In genomic region chr13:51271528-51272070, GRCh38 we compare ENCODE assay signal across 27 cellular contexts. TPM values are rescaled to one million over a fixed set of nuclear protein-coding genes. Genes with fewer than 3 reads are reported as not detected.
A peak's percentile ranks its signal among the peaks of the same experiment; 100 is the strongest.
DNase-seq lines count a peak whose midpoint lies in the region; ATAC-seq, FAIRE-seq and TF ChIP-seq lines count a peak whose summit lies in the region.
"Had no signal": no experiment of that assay in that cellular context is flagged by ENCODE, and none has a peak within 500 bp of the region (broad histone marks: within the 10 kb centered on the region; RNA-seq: fewer than 3 reads in every experiment).

No MANE protein-coding gene starts in this region.

- no peak for DNase-seq in left ventricle myocardium superior
- no peak for DNase-seq in Right ventricle myocardium inferior (ENCODE audit: missing footprints)
- peak in 1 of 2 experiments; percentile 33 for DNase-seq in H1 (ENCODE audit: low read depth in 1 of 2, low spot score in 2 of 2)
- peak; percentile 54 for DNase-seq in occipital lobe (lab: John Stamatoyannopoulos, UW)
- DNase-seq in NCI-H510A treated with DMSO at 0.1 percent for 48 hours (lab: John Stamatoyannopoulos, UW) = no peak
- no peak for DNase-seq in thyroid gland
- DNase-seq in LoVo (ENCODE audit: low spot score) = no peak
- DNase-seq in activated T-helper 2 cell treated with anti-CD3 and anti-CD28 coated beads, Interferon-gamma antibody, Interleukin-2, Interleukin-4, amounts not matched to agents 10 μg/mL and 5 μg/mL and 100 μg/mL, durations not matched to agents 14 hours and 24 hours and 36 hours (ENCODE audit: low spot score) = no peak
- DNase-seq: activated CD4-positive, alpha-beta T cell treated with anti-CD3 and anti-CD28 coated beads for 4 hours; activated naive CD4-positive, alpha-beta T cell treated with Interleukin-2 at 50 U/mL for 16 hours; activated T-cell treated with anti-CD3 and anti-CD28 coated beads, Interleukin-2, amount 50 U/mL, for 24 hours; amniotic stem cell; DMS153; foreskin fibroblast; MV-4-11; NCI-H146; NCI-H524; Peyer's patch; right lobe of liver; stimulated activated naive CD8-positive, alpha-beta T cell treated with anti-CD3 and anti-CD28 coated beads, Interleukin-15, amount 100 ng/mL, for 72 hours had no signal

- no peak overlapping the region for H4K5ac ChIP-seq in H1 (ENCODE audit: insufficient read length, low read depth, low read length)

- H3K36me3 Mint-ChIP-seq in activated T-helper 2 cell treated with anti-CD3 and anti-CD28 coated beads, Interferon-gamma antibody, Interleukin-2, Interleukin-4, amounts not matched to agents 10 μg/mL and 5 μg/mL and 100 μg/mL, durations not matched to agents 14 hours and 24 hours and 36 hours (ENCODE audit: low read depth) = no peaks in the 10 kb centered on the region
- H3K36me3 Mint-ChIP-seq: type B pancreatic cell had no signal

- intact Hi-C loops in left ventricle myocardium superior (cut with micrococcal nuclease) = no loop called here
- intact Hi-C loops in Right ventricle myocardium inferior (cut with DNase I) = no loop called here
- intact Hi-C loops in thyroid gland (cut with DNase I) = no loop called here
- intact Hi-C loops in activated T-helper 2 cell treated with anti-CD3 and anti-CD28 coated beads, Interferon-gamma antibody, Interleukin-2, Interleukin-4, amounts not matched to agents 10 μg/mL and 5 μg/mL and 100 μg/mL, durations not matched to agents 14 hours and 24 hours and 36 hours (cut with micrococcal nuclease) = no loop called here

- H3K18ac ChIP-seq in H1 (ENCODE audit: extremely low read depth, low read length) = no peak overlapping the region

- H3K9me3 ChIP-seq in H1 (ENCODE audit: insufficient read depth in 2 of 2, low read depth in 1 of 2, low read length in 1 of 2) (no peaks in the 10 kb centered on the region), thyroid gland (no peaks in the 10 kb centered on the region)
- H3K9me3 ChIP-seq: Peyer's patch, right lobe of liver had no signal

- H3K14ac ChIP-seq in H1 (ENCODE audit: insufficient read length) = no peak overlapping the region

- H3K4me1 Mint-ChIP-seq in activated T-helper 2 cell treated with anti-CD3 and anti-CD28 coated beads, Interferon-gamma antibody, Interleukin-2, Interleukin-4, amounts not matched to agents 10 μg/mL and 5 μg/mL and 100 μg/mL, durations not matched to agents 14 hours and 24 hours and 36 hours (ENCODE audit: low read depth) = no peaks in the 10 kb centered on the region
- H3K4me1 Mint-ChIP-seq: B cell had no signal

- H4K20me1 ChIP-seq in H1 (replicated peaks in 1 of 2; ENCODE audit: control insufficient read depth in 1 of 2, insufficient read depth in 2 of 2, low read length in 2 of 2) = peaks cover 2 to 6% of the 10 kb centered on the region in 2 experiments

- WGBS in H1 (ENCODE audit: extremely low coverage in 1 of 2, insufficient coverage in 1 of 2, insufficient read length in 1 of 2, insufficient replicate concordance in 2 of 2, low coverage in 1 of 2, low lambda C conversion rate in 2 of 2, missing lambda C conversion rate in 1 of 2), 2 experiments = 92% methylated on average over 10 of the region's 10 CpGs; no CpG with 5 or more reads in 1 of the 2 experiments
- 91 to 92% methylated on average over 10 of the region's 10 CpGs for WGBS in thyroid gland, 2 donors

- H2BK12ac ChIP-seq in H1 (ENCODE audit: low read depth, low read length) = no peak overlapping the region; the same call in 1 of the 2 replicates

- no peak overlapping the region for H3K4me3 Mint-ChIP-seq in activated T-helper 2 cell treated with anti-CD3 and anti-CD28 coated beads, Interferon-gamma antibody, Interleukin-2, Interleukin-4, amounts not matched to agents 10 μg/mL and 5 μg/mL and 100 μg/mL, durations not matched to agents 14 hours and 24 hours and 36 hours (ENCODE audit: low read depth)
- H3K4me3 Mint-ChIP-seq: activated T-cell treated with anti-CD3 and anti-CD28 coated beads, Interleukin-2, amount 50 U/mL, for 24 hours; B cell; nephron; stimulated activated naive CD8-positive, alpha-beta T cell treated with anti-CD3 and anti-CD28 coated beads, Interleukin-15, amount 100 ng/mL, for 72 hours; type B pancreatic cell had no signal

- no peak overlapping the region for H2AFZ ChIP-seq in H1 (ENCODE audit: low read length)
- H2AFZ ChIP-seq: parathyroid adenoma had no signal

- no peak for TF ChIP-seq EP300 in H1 (IDR thresholded peaks at IDR 0.05; ENCODE audit: borderline replicate concordance in 1 of 2, low read depth in 2 of 2, low read length in 2 of 2)

- no peaks in the 10 kb centered on the region for H3K23me2 ChIP-seq in H1 (ENCODE audit: low read depth, low read length)

- H4K8ac ChIP-seq in H1 (ENCODE audit: extremely low read depth, insufficient read depth, low read length) = no peak overlapping the region

- H2BK15ac ChIP-seq in H1 (ENCODE audit: low read length) = no peak overlapping the region

- CTCF ChIA-PET in H1 (lab: Charles Lee; ENCODE audit: partially characterized antibody) = interaction anchor here (0.8 to 8.3 kb wide), 8 partner anchors 11 to 146 kb away, joined by 3 to 78 read pairs (median 4); no protein-coding TSS in a partner anchor

- H3K27ac ChIP-seq in H1 (ENCODE audit: low read depth, low read length) = no peak overlapping the region
- H3K27ac ChIP-seq in thyroid gland = no peak overlapping the region
- H3K27ac ChIP-seq: cardiac muscle cell, parathyroid adenoma, Peyer's patch, right lobe of liver had no signal

- H3K56ac ChIP-seq in H1 (replicated peaks; ENCODE audit: insufficient read length, low read depth, low read length) = no peak overlapping the region

- no peak for TF ChIP-seq RAD21 in H1 (IDR thresholded peaks at IDR 0.05 in 1 of 2, conservative IDR thresholded peaks at IDR 0.05 in 1 of 2; ENCODE audit: low read depth in 2 of 2, low read length in 2 of 2)

- H3K36me3 ChIP-seq in H1 (ENCODE audit: control insufficient read depth in 2 of 4, insufficient read depth in 4 of 4, low read length in 3 of 4) = peaks cover 0 to 14% (median 4%) of the 10 kb centered on the region in 4 experiments; a peak in 5 of 8 replicates
- H3K36me3 ChIP-seq in thyroid gland = no peaks in the 10 kb centered on the region
- H3K36me3 ChIP-seq: cardiac muscle cell, Peyer's patch, right lobe of liver had no signal

- H3K4me2 ChIP-seq in H1 (ENCODE audit: insufficient read depth in 1 of 2, low read depth in 2 of 2, low read length in 2 of 2) = no peak overlapping the region

- H2BK20ac ChIP-seq in H1 (ENCODE audit: low read length) = peak overlapping the region; percentile 26; the same call in 1 of the 2 replicates

- no peak overlapping the region for H3K9ac ChIP-seq in H1 (replicated peaks in 1 of 4; ENCODE audit: extremely low read depth in 1 of 4, low read depth in 3 of 4, low read length in 3 of 4)
- H3K9ac ChIP-seq: parathyroid adenoma had no signal

- H3K9me3 Mint-ChIP-seq in activated T-helper 2 cell treated with anti-CD3 and anti-CD28 coated beads, Interferon-gamma antibody, Interleukin-2, Interleukin-4, amounts not matched to agents 10 μg/mL and 5 μg/mL and 100 μg/mL, durations not matched to agents 14 hours and 24 hours and 36 hours = no peaks in the 10 kb centered on the region
- H3K9me3 Mint-ChIP-seq: activated T-cell treated with anti-CD3 and anti-CD28 coated beads, Interleukin-2, amount 50 U/mL, for 24 hours; nephron; stimulated activated naive CD8-positive, alpha-beta T cell treated with anti-CD3 and anti-CD28 coated beads, Interleukin-15, amount 100 ng/mL, for 72 hours; type B pancreatic cell had no signal

- no peak overlapping the region for H2AK5ac ChIP-seq in H1 (ENCODE audit: low read depth, low read length)

- H2BK120ac ChIP-seq in H1 (replicated peaks; ENCODE audit: low read depth, low read length) = no peak overlapping the region

- H3K4ac ChIP-seq in H1 (replicated peaks; ENCODE audit: insufficient read length, low read depth, low read length) = no peak overlapping the region

- H3K4me1 ChIP-seq in H1 (replicated peaks in 1 of 4; ENCODE audit: control insufficient read depth in 3 of 4, insufficient read depth in 4 of 4, low read length in 3 of 4) (peaks cover 0 to 10% (median 3%) of the 10 kb centered on the region in 4 experiments; a peak in 4 of 7 replicates), thyroid gland (peaks cover 6 to 17% of the 10 kb centered on the region in 2 donors)
- H3K4me1 ChIP-seq: parathyroid adenoma, Peyer's patch, right lobe of liver had no signal

- ATAC-seq in left ventricle myocardium superior = peak; percentile 21
- no peak for ATAC-seq in Right ventricle myocardium inferior
- ATAC-seq: right lobe of liver; stimulated activated naive CD8-positive, alpha-beta T cell treated with anti-CD3 and anti-CD28 coated beads, Interleukin-15, amount 100 ng/mL, for 72 hours had no signal

- TF ChIP-seq CTCF in H1 (IDR thresholded peaks at IDR 0.05; ENCODE audit: control extremely low read depth in 1 of 3, insufficient read depth in 1 of 3, low read depth in 1 of 3, low read length in 3 of 3) (no peak), thyroid gland (IDR thresholded peaks at IDR 0.05) (no peak)

- peaks cover 11% of the 10 kb centered on the region for H3K27me3 Mint-ChIP-seq in activated T-helper 2 cell treated with anti-CD3 and anti-CD28 coated beads, Interferon-gamma antibody, Interleukin-2, Interleukin-4, amounts not matched to agents 10 μg/mL and 5 μg/mL and 100 μg/mL, durations not matched to agents 14 hours and 24 hours and 36 hours (ENCODE audit: low read depth)
- H3K27me3 Mint-ChIP-seq: activated T-cell treated with anti-CD3 and anti-CD28 coated beads, Interleukin-2, amount 50 U/mL, for 24 hours; stimulated activated naive CD8-positive, alpha-beta T cell treated with anti-CD3 and anti-CD28 coated beads, Interleukin-15, amount 100 ng/mL, for 72 hours; type B pancreatic cell had no signal

- no peak for FAIRE-seq in H1 (lab: Jason Lieb, UNC)
- FAIRE-seq: A204.1, G401.6 had no signal

- POLR2A ChIA-PET in H1 (lab: Charles Lee; ENCODE audit: partially characterized antibody) = interaction anchor here (0.6 to 1.5 kb wide), 5 partner anchors 11 to 93 kb away, joined by 3 to 8 read pairs (median 4); no protein-coding TSS in a partner anchor

- no peak overlapping the region for H3K27ac Mint-ChIP-seq in activated T-helper 2 cell treated with anti-CD3 and anti-CD28 coated beads, Interferon-gamma antibody, Interleukin-2, Interleukin-4, amounts not matched to agents 10 μg/mL and 5 μg/mL and 100 μg/mL, durations not matched to agents 14 hours and 24 hours and 36 hours
- H3K27ac Mint-ChIP-seq: activated T-cell treated with anti-CD3 and anti-CD28 coated beads, Interleukin-2, amount 50 U/mL, for 24 hours; B cell; nephron; stimulated activated naive CD8-positive, alpha-beta T cell treated with anti-CD3 and anti-CD28 coated beads, Interleukin-15, amount 100 ng/mL, for 72 hours; type B pancreatic cell had no signal

- peaks cover 0 to 18% of the 10 kb centered on the region in 2 experiments; a peak in 1 of 4 replicates for H3K79me2 ChIP-seq in H1 (ENCODE audit: control insufficient read depth in 1 of 2, insufficient read depth in 2 of 2, low read length in 2 of 2)
- H3K79me2 ChIP-seq: parathyroid adenoma had no signal

- H3K79me1 ChIP-seq in H1 (ENCODE audit: low read depth, low read length) = peaks cover 4% of the 10 kb centered on the region; the same call in 1 of the 2 replicates

- H3K4me3 ChIP-seq in H1 (ENCODE audit: extremely low read depth in 1 of 4, insufficient read depth in 2 of 4, low read depth in 3 of 4, low read length in 4 of 4) (no peak overlapping the region), thyroid gland (replicated peaks in 1 of 3) (no peak overlapping the region)
- H3K4me3 ChIP-seq: cardiac muscle cell, Peyer's patch, right lobe of liver had no signal

- H3K27me3 ChIP-seq in H1 (replicated peaks in 1 of 4; ENCODE audit: control insufficient read depth in 3 of 4, extremely low read depth in 1 of 4, insufficient read depth in 3 of 4, low read length in 3 of 4) = no peaks in the 10 kb centered on the region
- no peaks in the 10 kb centered on the region for H3K27me3 ChIP-seq in thyroid gland
- H3K27me3 ChIP-seq: cardiac muscle cell, Peyer's patch, right lobe of liver had no signal

- H2BK5ac ChIP-seq in H1 (ENCODE audit: low read depth, low read length) = no peak overlapping the region

- TF ChIP-seq POLR2A in H1 (IDR thresholded peaks at IDR 0.05; ENCODE audit: control extremely low read depth in 1 of 2, low read depth in 2 of 2, low read length in 2 of 2) = no peak
- TF ChIP-seq POLR2A in thyroid gland (IDR thresholded peaks at IDR 0.05) = no peak

- no peak overlapping the region for H4K91ac ChIP-seq in H1 (replicated peaks; ENCODE audit: insufficient read length, low read length)

- no peak overlapping the region for H3K23ac ChIP-seq in H1 (ENCODE audit: insufficient read length)

RNA-seq across cellular contexts. Expression of gene FAM124A, which starts 49.4 kb away (rescaled TPM):
- total RNA-seq in left ventricle myocardium superior (14.9 TPM), Right ventricle myocardium inferior (12.1 TPM), occipital lobe (13.7 TPM), thyroid gland (10 to 100 TPM in 1 of 4 donors, 1 to 10 TPM in 3; 9.1 to 11.4 (median 9.4) TPM)
- total RNA-seq in H1 (2021; fragmentation: NEBNext Ultra II Directional; extraction: Animal tissue kit (Norgen Biotek cat#: 25700)) = 47.1 and 49.9 TPM in 2 replicates
- polyA plus RNA-seq in H1 (2011; rRNA removed) = 40.7 and 47.1 TPM in 2 replicates
- polyA plus RNA-seq in H1 (2011; cell fraction: cytosol; rRNA removed) = 27.7 TPM
- 38.7 TPM for polyA plus RNA-seq in H1 (2011; cell fraction: nucleus; rRNA removed)
- polyA plus RNA-seq in H1 (2012, experiment 1 of 2) = 29.0 to 33.9 TPM (median 30.6 TPM) in 4 replicates
- polyA plus RNA-seq in H1 (2012, experiment 2 of 2) = 16.3 TPM
- polyA plus RNA-seq in H1 (2013, experiment 1 of 2) = 32.9 TPM
- 34.6 TPM for polyA plus RNA-seq in H1 (2013, experiment 2 of 2)
- polyA minus RNA-seq in H1 (2011; rRNA and poly(A)+ RNA removed) = 38.0 and 39.6 TPM in 2 replicates
- 34.9 TPM for polyA minus RNA-seq in H1 (2011; cell fraction: cytosol; rRNA and poly(A)+ RNA removed)
- 78.7 TPM for polyA minus RNA-seq in H1 (2011; cell fraction: nucleus; rRNA and poly(A)+ RNA removed)
- total RNA-seq in activated T-helper 2 cell treated with anti-CD3 and anti-CD28 coated beads, Interferon-gamma antibody, Interleukin-2, Interleukin-4, amounts not matched to agents 10 μg/mL and 5 μg/mL and 100 μg/mL, durations not matched to agents 14 hours and 24 hours and 36 hours = 0.59 and 0.64 TPM in 2 replicates
